In genomic region chr5:30450153-30450552, GRCh38 we compare ENCODE assay signal across 27 cellular contexts.
DNase-seq lines count a peak whose midpoint lies in the region; ATAC-seq, FAIRE-seq and TF ChIP-seq lines count a peak whose summit lies in the region.
"Had no signal": no experiment of that assay in that cellular context is flagged by ENCODE, and none has a peak within 500 bp of the region (broad histone marks: within the 10 kb centered on the region; RNA-seq: fewer than 3 reads in every experiment).

No MANE protein-coding gene starts in this region.

- H3K9me1 ChIP-seq in K562 (ENCODE audit: control insufficient read depth, insufficient read depth, low read length) = no peaks in the 10 kb centered on the region

- H3K27ac Mint-ChIP-seq in MCF 10A (ENCODE audit: low read depth, unreplicated experiment) = peak overlapping the region; percentile 6
- H3K27ac Mint-ChIP-seq: CD14-positive monocyte; CD4-positive, alpha-beta memory T cell; CD4-positive, CD25-positive, alpha-beta regulatory T cell; CD8-positive, alpha-beta memory T cell had no signal

- H4K20me1 ChIP-seq in mammary epithelial cell (ENCODE audit: insufficient read depth, low read length) = no peaks in the 10 kb centered on the region
- no peaks in the 10 kb centered on the region for H4K20me1 ChIP-seq in K562 (replicated peaks; ENCODE audit: control insufficient read depth, insufficient read depth, low read length)
- H4K20me1 ChIP-seq: BLaER1 had no signal

- FAIRE-seq in A204.1 (lab: Jason Lieb, UNC) (peak; percentile 65), A549 (lab: Jason Lieb, UNC) (no peak), K562 (lab: Jason Lieb, UNC) (no peak)
- FAIRE-seq: GM12878, GM12892, GM18507 had no signal

- intact Hi-C loops in MCF 10A (cut with micrococcal nuclease) = no loop called here
- intact Hi-C loops in mammary epithelial cell (cut with micrococcal nuclease) = no loop called here
- intact Hi-C loops in K562 (cut with micrococcal nuclease) = no loop called here

- no peak overlapping the region for H3K4me3 Mint-ChIP-seq in MCF 10A (ENCODE audit: unreplicated experiment)
- H3K4me3 Mint-ChIP-seq: CD14-positive monocyte; CD4-positive, alpha-beta memory T cell; CD4-positive, CD25-positive, alpha-beta regulatory T cell; CD8-positive, alpha-beta memory T cell had no signal

- no peaks in the 10 kb centered on the region for H3K36me3 Mint-ChIP-seq in MCF 10A (ENCODE audit: insufficient read depth, unreplicated experiment)
- H3K36me3 Mint-ChIP-seq: CD14-positive monocyte; CD4-positive, alpha-beta memory T cell; CD4-positive, CD25-positive, alpha-beta regulatory T cell; CD8-positive, alpha-beta memory T cell had no signal

- DNase-seq in MCF 10A (ENCODE audit: unreplicated experiment) (no peak), mammary epithelial cell (no peak), A549 (ENCODE audit: low read depth in 1 of 2, low spot score in 1 of 2) (no peak), K562 (ENCODE audit: extremely low read depth in 1 of 4, low spot score in 3 of 4) (no peak), RPMI8226 (no peak)
- DNase-seq: 8988T; ACHN; BE2C; C1 segment of cervical spinal cord; CD4-positive, alpha-beta memory T cell; CD4-positive, CD25-positive, alpha-beta regulatory T cell; CD8-positive, alpha-beta memory T cell; COR-L47; DMS 273 treated with DMSO at 0.1 percent for 48 hours; DMS153; DMS53; DMS79; DND-41; EL; GDM1 had no signal

- no peak overlapping the region for H3K4me2 ChIP-seq in mammary epithelial cell (ENCODE audit: insufficient read depth, low read depth, low read length)
- no peak overlapping the region for H3K4me2 ChIP-seq in A549
- H3K4me2 ChIP-seq in K562 (ENCODE audit: insufficient read depth, low read length) = no peak overlapping the region
- H3K4me2 ChIP-seq: BLaER1 had no signal

- H3K27me3 Mint-ChIP-seq in MCF 10A (ENCODE audit: insufficient read depth, unreplicated experiment) = no peaks in the 10 kb centered on the region
- H3K27me3 Mint-ChIP-seq: CD4-positive, alpha-beta memory T cell; CD4-positive, CD25-positive, alpha-beta regulatory T cell had no signal

- H2AFZ ChIP-seq in mammary epithelial cell (ENCODE audit: low read depth, low read length) = no peak overlapping the region
- no peak overlapping the region for H2AFZ ChIP-seq in K562 (ENCODE audit: low read depth, low read length)

- no peaks in the 10 kb centered on the region for H3K4me1 Mint-ChIP-seq in MCF 10A (ENCODE audit: insufficient read depth, unreplicated experiment)
- H3K4me1 Mint-ChIP-seq: CD14-positive monocyte; CD4-positive, alpha-beta memory T cell; CD4-positive, CD25-positive, alpha-beta regulatory T cell; CD8-positive, alpha-beta memory T cell had no signal

- H3K4me1 ChIP-seq in mammary epithelial cell (ENCODE audit: insufficient read depth, low read length) (no peaks in the 10 kb centered on the region), A549 (no peaks in the 10 kb centered on the region), K562 (replicated peaks in 1 of 2; ENCODE audit: control insufficient read depth in 2 of 2, insufficient read depth in 2 of 2, low read length in 2 of 2) (no peaks in the 10 kb centered on the region)
- H3K4me1 ChIP-seq: BLaER1 had no signal

- POLR2A ChIA-PET in MCF 10A (lab: Yijun Ruan, JAX) (no interaction called here), A549 (lab: Yijun Ruan, JAX) (no interaction called here), K562 (lab: Yijun Ruan, JAX) (no interaction called here)

- TF ChIP-seq EP300 in A549 (IDR thresholded peaks at IDR 0.05) = no peak
- TF ChIP-seq EP300 in K562 (IDR thresholded peaks at IDR 0.05; ENCODE audit: low read length) = no peak

- H3K36me3 ChIP-seq in mammary epithelial cell (ENCODE audit: insufficient read depth, low read length) (no peaks in the 10 kb centered on the region), K562 (ENCODE audit: control insufficient read depth, insufficient read depth, low read length) (no peaks in the 10 kb centered on the region)
- H3K36me3 ChIP-seq: BE2C, BLaER1 had no signal

- H3K27me3 ChIP-seq in mammary epithelial cell (ENCODE audit: insufficient read depth, low read length) (no peaks in the 10 kb centered on the region), K562 (ENCODE audit: control insufficient read depth in 2 of 2, insufficient read depth in 2 of 2, low read length in 2 of 2) (no peaks in the 10 kb centered on the region)
- H3K27me3 ChIP-seq: BE2C, BLaER1 had no signal

- H3K9ac ChIP-seq in mammary epithelial cell (ENCODE audit: insufficient read depth, low read length) = no peak overlapping the region
- no peak overlapping the region for H3K9ac ChIP-seq in K562 (ENCODE audit: insufficient read depth in 1 of 2, low read depth in 2 of 2, low read length in 2 of 2)
- H3K9ac ChIP-seq: BLaER1 had no signal

- CTCF ChIA-PET in MCF 10A (lab: Yijun Ruan, JAX) (interaction anchor here (1.0 kb wide), 1 partner anchor 825 kb away, joined by 3 read pairs; no protein-coding TSS in a partner anchor), mammary epithelial cell (lab: Charles Lee; ENCODE audit: low non-redundant PET) (no interaction called here), A549 (lab: Yijun Ruan, JAX) (interaction anchor here (0.9 kb wide), 1 partner anchor 616 kb away, joined by 3 read pairs; no protein-coding TSS in a partner anchor), K562 (lab: Yijun Ruan, JAX; ENCODE audit: low intra/inter-chr PET ratio) (no interaction called here)

- TF ChIP-seq RAD21 in A549 (conservative IDR thresholded peaks at IDR 0.05 in 1 of 2, IDR thresholded peaks at IDR 0.05 in 1 of 2) = no peak
- no peak for TF ChIP-seq RAD21 in K562 (CRISPR knock-in tag; conservative IDR thresholded peaks at IDR 0.05 in 1 of 2, IDR thresholded peaks at IDR 0.05 in 1 of 2)

- peaks cover 12% of the 10 kb centered on the region for H3K9me3 Mint-ChIP-seq in MCF 10A (ENCODE audit: unreplicated experiment)

- BruUV-seq in MCF 10A (replicated peaks; lab: Mats Ljungman, UMichigan) = no TSS peak
- BruUV-seq in mammary epithelial cell (replicated peaks; lab: Mats Ljungman, UMichigan) = no TSS peak
- no TSS peak for BruUV-seq in K562 (replicated peaks; lab: Mats Ljungman, UMichigan)

- no peak for TF ChIP-seq POLR2A in A549 (IDR thresholded peaks at IDR 0.05; ENCODE audit: low read length)
- TF ChIP-seq POLR2A in K562 (conservative IDR thresholded peaks at IDR 0.05) = no peak

- ATAC-seq in A549 = no peak
- no peak for ATAC-seq in K562
- ATAC-seq in GM21515 (IDR thresholded peaks at IDR 0.05; ENCODE audit: unreplicated experiment) = no peak
- ATAC-seq: GM12878 had no signal

- WGBS in mammary epithelial cell (ENCODE audit: low coverage, missing lambda C conversion rate) = 7% methylated on average over 1 of the region's 1 CpG
- 18% methylated on average over 1 of the region's 1 CpG for WGBS in A549 (ENCODE audit: missing lambda C conversion rate)
- 0% methylated on average over 1 of the region's 1 CpG for WGBS in K562 (ENCODE audit: insufficient coverage, low coverage, missing lambda C conversion rate)

- TF ChIP-seq CTCF in MCF 10A (IDR thresholded peaks at IDR 0.05; ENCODE audit: unreplicated experiment) = no peak
- no peak for TF ChIP-seq CTCF in mammary epithelial cell (conservative IDR thresholded peaks at IDR 0.05 in 1 of 2, IDR thresholded peaks at IDR 0.05 in 1 of 2; ENCODE audit: extremely low read depth in 1 of 2, insufficient read depth in 1 of 2, low read depth in 1 of 2, low read length in 2 of 2)
- TF ChIP-seq CTCF in A549 (IDR thresholded peaks at IDR 0.05) = no peak
- no peak for TF ChIP-seq CTCF in K562 (IDR thresholded peaks at IDR 0.05 in 2 of 3, conservative IDR thresholded peaks at IDR 0.05 in 1 of 3; ENCODE audit: insufficient read depth in 2 of 3, low read depth in 1 of 3, low read length in 3 of 3)

- H3K79me2 ChIP-seq in mammary epithelial cell (ENCODE audit: insufficient read depth, low read length) (no peaks in the 10 kb centered on the region), K562 (ENCODE audit: control insufficient read depth, insufficient read depth, low read length) (no peaks in the 10 kb centered on the region)

- in situ Hi-C loops in mammary epithelial cell (cut with MboI; ENCODE audit: low sequenced_read_pairs in 2 of 2) (no loop called here), K562 (cut with MboI) (no loop called here)

- no peak overlapping the region for H3K4me3 ChIP-seq in mammary epithelial cell (replicated peaks in 1 of 3; ENCODE audit: insufficient read depth in 1 of 3, low read depth in 2 of 3, low read length in 3 of 3)
- no peak overlapping the region for H3K4me3 ChIP-seq in A549
- no peak overlapping the region for H3K4me3 ChIP-seq in K562
- H3K4me3 ChIP-seq: BLaER1, GM12878 had no signal

- no peaks in the 10 kb centered on the region for H3K9me3 ChIP-seq in mammary epithelial cell (replicated peaks; ENCODE audit: insufficient read depth, low read length)
- H3K9me3 ChIP-seq in A549 = no peaks in the 10 kb centered on the region
- H3K9me3 ChIP-seq in K562 (replicated peaks; ENCODE audit: control insufficient read depth, insufficient read depth, low read depth, low read length) = no peaks in the 10 kb centered on the region
- H3K9me3 ChIP-seq: BE2C, BLaER1 had no signal

- dilution Hi-C loops in mammary epithelial cell (cut with HindIII; ENCODE audit: low sequenced_read_pairs) = no loop called here

- H3K27ac ChIP-seq in mammary epithelial cell (ENCODE audit: insufficient read depth, low read depth, low read length) (no peak overlapping the region), A549 (no peak overlapping the region), K562 (ENCODE audit: extremely low read depth, low read depth, low read length) (no peak overlapping the region)
- H3K27ac ChIP-seq: BLaER1 had no signal

TF ChIP-seq in A549, 52 proteins besides CTCF, POLR2A, EP300 and RAD21:
- TF ChIP-seq MAFK (IDR thresholded peaks at IDR 0.05; ENCODE audit: partially characterized antibody) (peak; percentile 38), E2F6 (IDR thresholded peaks at IDR 0.05; ENCODE audit: borderline replicate concordance, low read depth) (no peak)
TF ChIP-seq in A549: peak in this region for 1.

TF ChIP-seq in K562, 482 proteins besides CTCF, POLR2A, EP300 and RAD21:
- TF ChIP-seq ZNF316 (IDR thresholded peaks at IDR 0.05) = peak; percentile 51; the same call in 1 of the 2 replicates
- TF ChIP-seq IRF1 (CRISPR knock-in tag; IDR thresholded peaks at IDR 0.05; ENCODE audit: borderline replicate concordance) = no peak

Comparison
In these comparisons a context has a peak if more than half of its experiments do, and no peak if none do; other contexts are left out.
1. CTCF ChIA-PET loops: an anchor here in MCF 10A (1.0 kb wide) and A549 (0.9 kb wide); none called in mammary epithelial cell and K562.